Comparison of ENCODE assay signal across 24 cellular contexts in the genomic region with DNA sequence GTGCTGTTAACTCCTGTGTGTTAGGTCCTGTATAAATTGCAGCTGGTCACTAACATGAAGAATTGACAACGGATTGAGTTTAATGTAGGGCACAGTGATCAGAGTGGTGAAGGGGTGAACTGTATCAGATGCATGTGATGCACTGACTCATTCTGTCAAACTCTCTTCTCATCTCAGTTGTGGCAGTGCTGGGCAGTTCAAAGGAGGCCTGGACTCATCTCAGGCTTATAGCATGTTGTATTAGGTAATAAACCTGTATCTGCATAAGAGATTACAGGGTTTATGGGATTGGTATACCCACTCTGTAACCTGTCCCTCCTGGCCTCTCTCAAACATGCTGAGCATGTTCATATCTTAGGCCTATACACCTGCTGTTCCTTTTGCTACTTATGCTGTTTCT. TPM values are rescaled to one million over a fixed set of nuclear protein-coding genes. Genes with fewer than 3 reads are reported as not detected.
"Had no signal": no experiment of that assay in that cellular context is flagged by ENCODE, and none has a peak within 500 bp of the region (broad histone marks: within the 10 kb centered on the region; RNA-seq: fewer than 3 reads in every experiment).

No MANE protein-coding gene starts in this region.

- H3K9me3 ChIP-seq: suprapubic skin had no signal

- H3K4me3 Mint-ChIP-seq: activated CD4-positive, alpha-beta T cell treated with anti-CD3 and anti-CD28 coated beads, Interleukin-2, amount 10 ng/mL, durations not matched to agents 24 days and 14 days; activated naive CD8-positive, alpha-beta T cell treated with anti-CD3 and anti-CD28 coated beads, Interleukin-2, amount 10 ng/mL, durations not matched to agents 7 days and 5 days; activated T-cell treated with anti-CD3 and anti-CD28 coated beads, Interleukin-2, amount 50 U/mL, for 4 hours; brain; endodermal cell; neural crest cell had no signal

- DNase-seq: activated CD4-positive, alpha-beta T cell treated with anti-CD3 and anti-CD28 coated beads, Interleukin-2, amount 10 ng/mL, durations not matched to agents 24 days and 14 days; activated CD8-positive, alpha-beta memory T cell treated with anti-CD3 and anti-CD28 coated beads, Interleukin-2, amount 50 U/mL, for 4 hours; activated gamma-delta T cell; activated naive CD8-positive, alpha-beta T cell treated with anti-CD3 and anti-CD28 coated beads, Interleukin-2, amount 10 ng/mL, durations not matched to agents 7 days and 5 days; activated T-cell treated with anti-CD3 and anti-CD28 coated beads, Interleukin-2, amount 50 U/mL, for 4 hours; caudate nucleus; endodermal cell; foreskin fibroblast; glutamatergic neuron; hypothalamus; left ventricle myocardium inferior; mammary epithelial cell; midbrain; retina; stimulated activated CD4-positive, alpha-beta T cell treated with anti-CD3 and anti-CD28 coated beads, Interleukin-12 subunit alpha, Interleukin-12 subunit beta, amount 100 ng/mL, for 4 hours; stimulated activated CD4-positive, alpha-beta T cell treated with anti-CD3 and anti-CD28 coated beads, Interleukin-1b, Interleukin-23, amount 100 ng/mL, for 48 hours; stimulated activated CD8-positive, alpha-beta memory T cell treated with anti-CD3 and anti-CD28 coated beads, Interleukin-4, amount 100 ng/mL, for 48 hours; stimulated activated naive CD4-positive, alpha-beta T cell treated with Interleukin-2 at 50 U/mL for 16 hours; SW 1271; trophoblast cell had no signal

- H3K36me3 ChIP-seq: left ventricle myocardium inferior, suprapubic skin had no signal

- H3K9me3 Mint-ChIP-seq: activated T-cell treated with anti-CD3 and anti-CD28 coated beads, Interleukin-2, amount 50 U/mL, for 4 hours had no signal

- H3K27ac Mint-ChIP-seq: activated CD4-positive, alpha-beta T cell treated with anti-CD3 and anti-CD28 coated beads, Interleukin-2, amount 10 ng/mL, durations not matched to agents 24 days and 14 days; activated naive CD8-positive, alpha-beta T cell treated with anti-CD3 and anti-CD28 coated beads, Interleukin-2, amount 10 ng/mL, durations not matched to agents 7 days and 5 days; brain; endodermal cell had no signal

- H3K27me3 ChIP-seq: suprapubic skin had no signal

- H3K4me1 Mint-ChIP-seq: brain, endodermal cell, neural crest cell had no signal

- H3K36me3 Mint-ChIP-seq: brain had no signal

- H3K4me1 ChIP-seq: left ventricle myocardium inferior, suprapubic skin had no signal

- H3K27ac ChIP-seq: epithelial cell of prostate, left ventricle myocardium inferior, suprapubic skin had no signal

- H3K4me3 ChIP-seq: left ventricle myocardium inferior, suprapubic skin had no signal

- H3K27me3 Mint-ChIP-seq: activated naive CD8-positive, alpha-beta T cell treated with anti-CD3 and anti-CD28 coated beads, Interleukin-2, amount 10 ng/mL, durations not matched to agents 7 days and 5 days had no signal

RNA-seq across cellular contexts. Expression of a gene that starts 12.4 kb away (rescaled TPM):
- total RNA-seq: endodermal cell, neural crest cell had no signal

RNA-seq across cellular contexts. Expression of a gene that starts 29.9 kb away (rescaled TPM):
- total RNA-seq: endodermal cell, neural crest cell had no signal
